ENCODE assay signal across 8 cellular contexts in the genomic region with DNA sequence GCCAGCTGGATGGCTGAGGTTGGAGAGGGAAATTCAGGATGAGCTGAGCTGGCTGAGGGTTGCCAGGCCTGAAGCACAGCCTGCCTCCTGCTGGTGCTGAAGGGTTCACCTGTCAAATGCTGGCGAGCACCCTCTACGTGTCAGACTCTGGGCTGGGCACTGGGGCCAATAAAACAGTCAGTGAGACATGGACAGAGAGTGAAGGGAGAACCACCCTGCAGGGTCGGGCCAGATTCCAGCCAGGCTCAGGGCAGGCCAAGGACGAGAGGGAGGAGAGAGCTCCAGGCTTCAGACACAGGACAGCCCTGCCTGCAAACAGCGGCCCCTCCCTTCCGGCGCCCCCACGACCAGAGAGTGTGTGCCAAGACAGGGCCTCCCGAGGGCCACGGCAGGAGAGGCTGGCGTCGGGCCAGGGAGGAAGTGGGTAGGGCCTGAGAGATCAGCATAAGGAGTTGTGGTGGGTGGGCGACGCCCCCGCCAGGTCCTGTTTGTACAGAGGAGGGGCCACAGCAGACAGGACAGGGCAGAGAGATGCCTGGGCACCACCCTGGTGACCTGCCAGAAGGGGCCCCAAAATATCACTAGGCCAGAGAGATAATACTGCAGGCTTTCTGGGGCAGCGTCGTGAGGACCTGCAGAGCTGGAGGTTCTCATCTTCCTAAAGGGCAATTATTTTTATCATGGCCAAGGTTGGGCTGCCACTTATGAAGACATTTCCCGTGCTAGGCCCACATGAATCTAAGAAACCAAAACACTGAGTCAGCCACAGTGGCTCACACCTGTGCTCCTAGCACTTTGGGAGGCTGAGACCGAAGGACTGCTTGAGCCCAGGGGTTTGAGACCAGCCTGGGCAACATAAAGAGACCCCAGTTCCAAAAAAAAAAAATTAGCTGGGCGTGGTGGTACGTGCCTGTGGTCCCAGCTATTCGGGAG.
DNase-seq lines count a peak whose midpoint lies in the region; ATAC-seq and TF ChIP-seq lines count a peak whose summit lies in the region.

No MANE protein-coding gene starts in this region.

- H3K9me3 ChIP-seq in esophagus squamous epithelium, result no peaks in the 10 kb centered on the region

- H3K36me3 ChIP-seq in esophagus squamous epithelium (peaks cover 9 to 85% (median 21%) of the 10 kb centered on the region in 3 donors), H7 (replicated peaks; ENCODE audit: control insufficient read depth, insufficient read depth, low read length) (peaks cover 34% of the 10 kb centered on the region)

- intact Hi-C loops in esophagus squamous epithelium (cut with DNase I), result no loop called here

- WGBS in esophagus squamous epithelium, 2 donors, result 32 to 42% methylated on average over 12 to 14 of the region's 22 CpGs

- no peak for TF ChIP-seq POLR2A in esophagus squamous epithelium (IDR thresholded peaks at IDR 0.05)

- H3K4me3 ChIP-seq in esophagus squamous epithelium (no peak overlapping the region), H7 (ENCODE audit: insufficient read depth, low read depth, low read length) (no peak overlapping the region)

- H3K4me1 ChIP-seq in esophagus squamous epithelium, result peaks cover 14 to 26% (median 22%) of the 10 kb centered on the region in 3 donors

- DNase-seq in G401 (ENCODE audit: low spot score) (peak; percentile 85), NAMALWA (ENCODE audit: low spot score) (peak; percentile 65), esophagus squamous epithelium (lab: John Stamatoyannopoulos, UW) (peak; percentile 26), H7 (no peak), COLO829 (ENCODE audit: low spot score) (no peak)
- peak; percentile 74 for DNase-seq in activated CD8-positive, alpha-beta memory T cell treated with anti-CD3 and anti-CD28 coated beads, Interleukin-2, amount 50 U/mL, for 4 hours
- peak; percentile 53 to 60 for DNase-seq in stimulated activated CD4-positive, alpha-beta T cell treated with anti-CD3 and anti-CD28 coated beads, Interleukin-1b, Interleukin-23, amount 100 ng/mL, for 4 hours (ENCODE audit: low read depth in 2 of 2)

- peak in 3 of 6 experiments; percentile 7 to 46 (median 22) for TF ChIP-seq CTCF in esophagus squamous epithelium (IDR thresholded peaks at IDR 0.05)

- peak overlapping the region; percentile 4 to 71 (median 50) for H3K27ac ChIP-seq in esophagus squamous epithelium

- ATAC-seq in HG03045 (IDR thresholded peaks at IDR 0.05; ENCODE audit: unreplicated experiment), result no peak

- H3K27me3 ChIP-seq in esophagus squamous epithelium (no peaks in the 10 kb centered on the region), H7 (ENCODE audit: control insufficient read depth, insufficient read depth, low read length) (no peaks in the 10 kb centered on the region)

- in situ Hi-C loops in G401 (cut with HindIII; ENCODE audit: low sequenced_read_pairs), result no loop called here

Comparison
In these comparisons a context has a peak if more than half of its experiments do, and no peak if none do; other contexts are left out.
1. DNase-seq: peak in G401 (single experiment), NAMALWA (single experiment), activated CD8-positive, alpha-beta memory T cell treated with anti-CD3 and anti-CD28 coated beads, Interleukin-2, amount 50 U/mL, for 4 hours (single experiment), esophagus squamous epithelium (single experiment) and stimulated activated CD4-positive, alpha-beta T cell treated with anti-CD3 and anti-CD28 coated beads, Interleukin-1b, Interleukin-23, amount 100 ng/mL, for 4 hours (2 of 2); none in H7 (single experiment) and COLO829 (single experiment).